Comparison of ENCODE assay signal across 28 cellular contexts in genomic region chr3:123949606-123950005, GRCh38. TPM values are rescaled to one million over a fixed set of nuclear protein-coding genes. Genes with fewer than 3 reads are reported as not detected.
A peak's percentile ranks its signal among the peaks of the same experiment; 100 is the strongest.
DNase-seq lines count a peak whose midpoint lies in the region; ATAC-seq, FAIRE-seq and TF ChIP-seq lines count a peak whose summit lies in the region.
"Had no signal": no experiment of that assay in that cellular context is flagged by ENCODE, and none has a peak within 500 bp of the region (broad histone marks: within the 10 kb centered on the region; RNA-seq: fewer than 3 reads in every experiment).

No MANE protein-coding gene starts in this region.

- no peak for ATAC-seq in activated CD8-positive, alpha-beta T cell treated with anti-CD3 and anti-CD28 coated beads for 36 hours
- ATAC-seq: effector memory CD8-positive, alpha-beta T cell; gastrocnemius medialis; HCT116; left lobe of liver; right cardiac atrium; WTC11 had no signal

- peaks cover 31% of the 10 kb centered on the region for H3K36me3 Mint-ChIP-seq in activated CD8-positive, alpha-beta T cell treated with anti-CD3 and anti-CD28 coated beads for 36 hours (ENCODE audit: low read depth)

- FAIRE-seq in GM19239 (lab: Jason Lieb, UNC) = no peak

- no peaks in the 10 kb centered on the region for H3K4me1 ChIP-seq in adrenal gland (replicated peaks in 1 of 2)
- H3K4me1 ChIP-seq: gastrocnemius medialis, neural progenitor cell, upper lobe of left lung had no signal

- no peaks in the 10 kb centered on the region for H3K9me3 ChIP-seq in adrenal gland (replicated peaks in 1 of 3)
- H3K9me3 ChIP-seq: gastrocnemius medialis, upper lobe of left lung had no signal

- no peaks in the 10 kb centered on the region for H3K4me1 Mint-ChIP-seq in activated CD8-positive, alpha-beta T cell treated with anti-CD3 and anti-CD28 coated beads for 36 hours (ENCODE audit: low read depth)
- H3K4me1 Mint-ChIP-seq: activated naive CD8-positive, alpha-beta T cell treated with anti-CD3 and anti-CD28 coated beads, Interleukin-2, amount 10 ng/mL, durations not matched to agents 7 days and 5 days; central memory CD8-positive, alpha-beta T cell; neural progenitor cell; WTC11 had no signal

- no peaks in the 10 kb centered on the region for H3K27me3 Mint-ChIP-seq in activated CD8-positive, alpha-beta T cell treated with anti-CD3 and anti-CD28 coated beads for 36 hours
- H3K27me3 Mint-ChIP-seq: activated naive CD8-positive, alpha-beta T cell treated with anti-CD3 and anti-CD28 coated beads, Interleukin-2, amount 10 ng/mL, durations not matched to agents 7 days and 5 days; CD8-positive, alpha-beta memory T cell; central memory CD8-positive, alpha-beta T cell; effector memory CD8-positive, alpha-beta T cell; stimulated activated naive CD8-positive, alpha-beta T cell treated with anti-CD3 and anti-CD28 coated beads, Interleukin-15, Interleukin-2, amounts not matched to agents 100 ng/mL and 50 ng/mL, for 24 hours had no signal

- DNase-seq in AG08395 (ENCODE audit: low spot score) = peak; percentile 50
- peak; percentile 38 for DNase-seq in HS-27A (ENCODE audit: low read depth)
- DNase-seq in choroid plexus epithelial cell (ENCODE audit: low read depth) = peak; percentile 33
- DNase-seq in kidney glomerular epithelial cell (lab: John Stamatoyannopoulos, UW) = peak; percentile 12
- DNase-seq in GM19239 (ENCODE audit: insufficient read length, low spot score) = no peak
- no peak for DNase-seq in activated CD8-positive, alpha-beta T cell treated with anti-CD3 and anti-CD28 coated beads for 36 hours
- DNase-seq in stimulated activated naive CD4-positive, alpha-beta T cell treated with Interleukin-2 at 50 U/mL for 16 hours (lab: John Stamatoyannopoulos, UW) = no peak
- no peak for DNase-seq in adrenal gland
- DNase-seq: ACHN; activated naive CD8-positive, alpha-beta T cell treated with anti-CD3 and anti-CD28 coated beads, Interleukin-2, amount 10 ng/mL, durations not matched to agents 7 days and 5 days; CD8-positive, alpha-beta memory T cell; DND-41; effector memory CD8-positive, alpha-beta T cell; gastrocnemius medialis; NCI-H1092; NCI-H69; right cardiac atrium; SHP77 treated with DMSO at 0.1 percent for 48 hours; upper lobe of left lung had no signal

- H3K4me3 Mint-ChIP-seq in activated CD8-positive, alpha-beta T cell treated with anti-CD3 and anti-CD28 coated beads for 36 hours = no peak overlapping the region
- H3K4me3 Mint-ChIP-seq: activated naive CD8-positive, alpha-beta T cell treated with anti-CD3 and anti-CD28 coated beads, Interleukin-2, amount 10 ng/mL, durations not matched to agents 7 days and 5 days; activated T-helper 1 cell treated with anti-CD3 and anti-CD28 coated beads, Interleukin-12 subunit alpha, Interleukin-12 subunit beta, Interleukin-2, Interleukin-4 antibody, amounts not matched to agents 30 ng/mL and 10 ng/mL and 1 ng/mL, durations not matched to agents 14 hours and 24 hours and 36 hours; CD8-positive, alpha-beta memory T cell; central memory CD8-positive, alpha-beta T cell; effector memory CD8-positive, alpha-beta T cell; neural progenitor cell; stimulated activated naive CD8-positive, alpha-beta T cell treated with anti-CD3 and anti-CD28 coated beads, Interleukin-15, Interleukin-2, amounts not matched to agents 100 ng/mL and 50 ng/mL, for 24 hours; WTC11 had no signal

- H3K36me3 ChIP-seq in adrenal gland (replicated peaks in 1 of 2) = peaks cover 0 to 17% of the 10 kb centered on the region in 2 donors

- TF ChIP-seq CTCF in choroid plexus epithelial cell (conservative IDR thresholded peaks at IDR 0.05; ENCODE audit: low read depth, low read length) = no peak
- no peak for TF ChIP-seq CTCF in activated CD8-positive, alpha-beta T cell treated with anti-CD3 and anti-CD28 coated beads for 36 hours (IDR thresholded peaks at IDR 0.05)
- no peak for TF ChIP-seq CTCF in adrenal gland (IDR thresholded peaks at IDR 0.05)

- H3K9me3 Mint-ChIP-seq in activated CD8-positive, alpha-beta T cell treated with anti-CD3 and anti-CD28 coated beads for 36 hours = no peaks in the 10 kb centered on the region
- H3K9me3 Mint-ChIP-seq: activated naive CD8-positive, alpha-beta T cell treated with anti-CD3 and anti-CD28 coated beads, Interleukin-2, amount 10 ng/mL, durations not matched to agents 7 days and 5 days; activated T-helper 1 cell treated with anti-CD3 and anti-CD28 coated beads, Interleukin-12 subunit alpha, Interleukin-12 subunit beta, Interleukin-2, Interleukin-4 antibody, amounts not matched to agents 30 ng/mL and 10 ng/mL and 1 ng/mL, durations not matched to agents 14 hours and 24 hours and 36 hours; CD8-positive, alpha-beta memory T cell; central memory CD8-positive, alpha-beta T cell; effector memory CD8-positive, alpha-beta T cell; neural progenitor cell; stimulated activated naive CD8-positive, alpha-beta T cell treated with anti-CD3 and anti-CD28 coated beads, Interleukin-15, Interleukin-2, amounts not matched to agents 100 ng/mL and 50 ng/mL, for 24 hours; WTC11 had no signal

- no peak overlapping the region for H3K4me3 ChIP-seq in choroid plexus epithelial cell (ENCODE audit: low read depth, low read length)
- H3K4me3 ChIP-seq in adrenal gland = no peak overlapping the region
- H3K4me3 ChIP-seq: gastrocnemius medialis, neural progenitor cell, upper lobe of left lung had no signal

- H3K27ac Mint-ChIP-seq in activated CD8-positive, alpha-beta T cell treated with anti-CD3 and anti-CD28 coated beads for 36 hours = no peak overlapping the region
- H3K27ac Mint-ChIP-seq: activated naive CD8-positive, alpha-beta T cell treated with anti-CD3 and anti-CD28 coated beads, Interleukin-2, amount 10 ng/mL, durations not matched to agents 7 days and 5 days; activated T-helper 1 cell treated with anti-CD3 and anti-CD28 coated beads, Interleukin-12 subunit alpha, Interleukin-12 subunit beta, Interleukin-2, Interleukin-4 antibody, amounts not matched to agents 30 ng/mL and 10 ng/mL and 1 ng/mL, durations not matched to agents 14 hours and 24 hours and 36 hours; effector memory CD8-positive, alpha-beta T cell; neural progenitor cell; stimulated activated naive CD8-positive, alpha-beta T cell treated with anti-CD3 and anti-CD28 coated beads, Interleukin-15, Interleukin-2, amounts not matched to agents 100 ng/mL and 50 ng/mL, for 24 hours; WTC11 had no signal

- no peak for TF ChIP-seq POLR2A in adrenal gland (IDR thresholded peaks at IDR 0.05)

- intact Hi-C loops in activated CD8-positive, alpha-beta T cell treated with anti-CD3 and anti-CD28 coated beads for 36 hours (cut with micrococcal nuclease) = no loop called here
- intact Hi-C loops in adrenal gland (cut with DNase I) = no loop called here

- H3K27me3 ChIP-seq in adrenal gland = no peaks in the 10 kb centered on the region
- H3K27me3 ChIP-seq: gastrocnemius medialis, neural progenitor cell, upper lobe of left lung had no signal

- H3K27ac ChIP-seq in adrenal gland = no peak overlapping the region
- H3K27ac ChIP-seq: gastrocnemius medialis, neural progenitor cell, upper lobe of left lung had no signal

- POLR2A ChIA-PET in activated CD8-positive, alpha-beta T cell treated with anti-CD3 and anti-CD28 coated beads for 36 hours (lab: Charles Lee) = no interaction called here

- CTCF ChIA-PET in activated CD8-positive, alpha-beta T cell treated with anti-CD3 and anti-CD28 coated beads for 36 hours (lab: Charles Lee) = interaction anchor here (0.9 kb wide), 1 partner anchor 9 kb away, joined by 4 read pairs; no protein-coding TSS in a partner anchor

- 95 to 100% (median 97%) methylated on average over 1 of the region's 1 CpG for WGBS in adrenal gland, 4 donors

RNA-seq across cellular contexts. Expression of gene CCDC14, which starts 11.4 kb away (rescaled TPM):
- total RNA-seq in activated CD8-positive, alpha-beta T cell treated with anti-CD3 and anti-CD28 coated beads for 36 hours = 10 to 100 TPM; 34.1 to 35.1 TPM
- 10 to 100 TPM in 6 of 8 donors, 1 to 10 TPM in 2; 6.6 to 27.6 (median 14.7) TPM for total RNA-seq in adrenal gland
- 10 to 100 TPM; 13.1 to 39.3 (median 32.6) TPM for polyA plus RNA-seq in adrenal gland

RNA-seq across cellular contexts. Expression of gene ROPN1, which starts 42.3 kb away (rescaled TPM):
- total RNA-seq in activated CD8-positive, alpha-beta T cell treated with anti-CD3 and anti-CD28 coated beads for 36 hours = not detected
- total RNA-seq in adrenal gland = not detected
- polyA plus RNA-seq in adrenal gland = not detected
- total RNA-seq: activated naive CD8-positive, alpha-beta T cell treated with anti-CD3 and anti-CD28 coated beads, Interleukin-2, amount 10 ng/mL, durations not matched to agents 7 days and 5 days; activated T-helper 1 cell treated with anti-CD3 and anti-CD28 coated beads, Interleukin-12 subunit alpha, Interleukin-12 subunit beta, Interleukin-2, Interleukin-4 antibody, amounts not matched to agents 30 ng/mL and 10 ng/mL and 1 ng/mL, durations not matched to agents 14 hours and 24 hours and 36 hours; CD8-positive, alpha-beta memory T cell; gastrocnemius medialis; left lobe of liver; mononuclear cell; T-helper 1 cell treated with Interleukin-12 subunit alpha and Interleukin-12 subunit beta and Interleukin-4 antibody, amounts not matched to agents 30 ng/mL and 1 ng/mL, for 36 hours; upper lobe of left lung; WTC11 had no signal
- polyA plus RNA-seq: CD8-positive, alpha-beta memory T cell had no signal

Comparison
In these comparisons a context has a peak if more than half of its experiments do, and no peak if none do; other contexts are left out.
1. DNase-seq: peak in AG08395 (single experiment), HS-27A (single experiment), choroid plexus epithelial cell (single experiment) and kidney glomerular epithelial cell (single experiment); none in GM19239 (single experiment), activated CD8-positive, alpha-beta T cell treated with anti-CD3 and anti-CD28 coated beads for 36 hours (single experiment), stimulated activated naive CD4-positive, alpha-beta T cell treated with Interleukin-2 at 50 U/mL for 16 hours (single experiment) and adrenal gland (0 of 7).